ENCODE assay signal across 10 cellular contexts in genomic region chrX:39874202-39874816, GRCh38.
DNase-seq lines count a peak whose midpoint lies in the region; ATAC-seq and TF ChIP-seq lines count a peak whose summit lies in the region.
"Had no signal": no experiment of that assay in that cellular context is flagged by ENCODE, and none has a peak within 500 bp of the region (broad histone marks: within the 10 kb centered on the region; RNA-seq: fewer than 3 reads in every experiment).

No MANE protein-coding gene starts in this region.

- H3K27me3 Mint-ChIP-seq in CD8-positive, alpha-beta T cell (ENCODE audit: low read depth), result no peaks in the 10 kb centered on the region
- H3K27me3 Mint-ChIP-seq in activated T-helper 17 cell treated with anti-CD3 and anti-CD28 coated beads, Interleukin-2, amount 50 U/mL, for 72 hours, result no peaks in the 10 kb centered on the region

- in situ Hi-C loops in gastrocnemius medialis (cut with MboI; ENCODE audit: low sequenced_read_pairs in 4 of 4), result no loop called here

- peak; percentile 11 for ATAC-seq in CD8-positive, alpha-beta T cell
- ATAC-seq in GM19438 (IDR thresholded peaks at IDR 0.05; ENCODE audit: low read depth, unreplicated experiment) (peak; percentile 95), HG03175 (IDR thresholded peaks at IDR 0.05; ENCODE audit: unreplicated experiment) (peak; percentile 96), gastrocnemius medialis (no peak)
- ATAC-seq in activated T-helper 17 cell treated with anti-CD3 and anti-CD28 coated beads, Interleukin-2, amount 50 U/mL, for 72 hours (replicated peaks), result peak; percentile 86
- ATAC-seq: left lobe of liver had no signal

- no peaks in the 10 kb centered on the region for H3K36me3 ChIP-seq in CD8-positive, alpha-beta T cell (ENCODE audit: insufficient read depth, low read length)
- H3K36me3 ChIP-seq in gastrocnemius medialis (no peaks in the 10 kb centered on the region), right atrium auricular region (no peaks in the 10 kb centered on the region)
- H3K36me3 ChIP-seq: BLaER1 had no signal

- H3K27ac Mint-ChIP-seq in CD8-positive, alpha-beta T cell, result peak overlapping the region; percentile 52
- peak overlapping the region; percentile 99 for H3K27ac Mint-ChIP-seq in activated T-helper 17 cell treated with anti-CD3 and anti-CD28 coated beads, Interleukin-2, amount 50 U/mL, for 72 hours

- POLR2A ChIA-PET in CD8-positive, alpha-beta T cell (lab: Charles Lee), result no interaction called here

- no peak for TF ChIP-seq POLR2A in gastrocnemius medialis (IDR thresholded peaks at IDR 0.05)

- H3K9me3 Mint-ChIP-seq in CD8-positive, alpha-beta T cell, result no peaks in the 10 kb centered on the region
- H3K9me3 Mint-ChIP-seq in activated T-helper 17 cell treated with anti-CD3 and anti-CD28 coated beads, Interleukin-2, amount 50 U/mL, for 72 hours, result peaks cover 4% of the 10 kb centered on the region

- peaks cover 14% of the 10 kb centered on the region for H3K4me1 ChIP-seq in CD8-positive, alpha-beta T cell (ENCODE audit: insufficient read depth, low read length)
- H3K4me1 ChIP-seq in gastrocnemius medialis (no peaks in the 10 kb centered on the region), right atrium auricular region (no peaks in the 10 kb centered on the region)

- no peaks in the 10 kb centered on the region for H3K27me3 ChIP-seq in CD8-positive, alpha-beta T cell (ENCODE audit: insufficient read depth, low read length)
- H3K27me3 ChIP-seq in gastrocnemius medialis, result no peaks in the 10 kb centered on the region
- H3K27me3 ChIP-seq in right atrium auricular region, result no peaks in the 10 kb centered on the region
- H3K27me3 ChIP-seq: BLaER1 had no signal

- peaks cover 27% of the 10 kb centered on the region for H3K4me1 Mint-ChIP-seq in CD8-positive, alpha-beta T cell (ENCODE audit: low read depth)
- H3K4me1 Mint-ChIP-seq in activated T-helper 17 cell treated with anti-CD3 and anti-CD28 coated beads, Interleukin-2, amount 50 U/mL, for 72 hours, result peaks cover 15% of the 10 kb centered on the region

- no peak overlapping the region for H3K4me3 Mint-ChIP-seq in CD8-positive, alpha-beta T cell
- peak overlapping the region; percentile 83 for H3K4me3 Mint-ChIP-seq in activated T-helper 17 cell treated with anti-CD3 and anti-CD28 coated beads, Interleukin-2, amount 50 U/mL, for 72 hours

- H3K4me3 ChIP-seq in CD8-positive, alpha-beta T cell (ENCODE audit: low read depth, low read length), result no peak overlapping the region
- no peak overlapping the region for H3K4me3 ChIP-seq in gastrocnemius medialis
- no peak overlapping the region for H3K4me3 ChIP-seq in right atrium auricular region
- H3K4me3 ChIP-seq: BLaER1 had no signal

- CTCF ChIA-PET in CD8-positive, alpha-beta T cell (lab: Charles Lee), result interaction anchor here (0.7 kb wide), 1 partner anchor 10 kb away, joined by 3 read pairs; no protein-coding TSS in a partner anchor

- intact Hi-C loops in CD8-positive, alpha-beta T cell (cut with DNase I, micrococcal nuclease), result no loop called here
- intact Hi-C loops in gastrocnemius medialis (cut with DNase I; ENCODE audit: low total_unique reads), result no loop called here

- H3K9me3 ChIP-seq in CD8-positive, alpha-beta T cell (ENCODE audit: low read length), result no peaks in the 10 kb centered on the region
- no peaks in the 10 kb centered on the region for H3K9me3 ChIP-seq in gastrocnemius medialis
- H3K9me3 ChIP-seq in right atrium auricular region, result no peaks in the 10 kb centered on the region
- H3K9me3 ChIP-seq: BLaER1 had no signal

- no peak overlapping the region for H3K27ac ChIP-seq in CD8-positive, alpha-beta T cell (ENCODE audit: low read depth, low read length)
- H3K27ac ChIP-seq in gastrocnemius medialis (no peak overlapping the region), right atrium auricular region (no peak overlapping the region)
- H3K27ac ChIP-seq: BLaER1 had no signal

- TF ChIP-seq CTCF in CD8-positive, alpha-beta T cell (IDR thresholded peaks at IDR 0.05), result no peak
- no peak for TF ChIP-seq CTCF in gastrocnemius medialis (IDR thresholded peaks at IDR 0.05 in 4 of 5, conservative IDR thresholded peaks at IDR 0.05 in 1 of 5)
- TF ChIP-seq CTCF in right atrium auricular region (IDR thresholded peaks at IDR 0.05), result no peak

- peak in 2 of 7 experiments; percentile 13 to 34 for DNase-seq in CD8-positive, alpha-beta T cell
- DNase-seq in gastrocnemius medialis (no peak), NCI-H2107 treated with DMSO at 0.1 percent for 48 hours (lab: John Stamatoyannopoulos, UW; ENCODE audit: unreplicated experiment) (no peak), NCI-H128 (lab: John Stamatoyannopoulos, UW; ENCODE audit: unreplicated experiment) (no peak), right atrium auricular region (ENCODE audit: low spot score) (no peak)

- no peaks in the 10 kb centered on the region for H3K36me3 Mint-ChIP-seq in CD8-positive, alpha-beta T cell
- peaks cover 6% of the 10 kb centered on the region for H3K36me3 Mint-ChIP-seq in activated T-helper 17 cell treated with anti-CD3 and anti-CD28 coated beads, Interleukin-2, amount 50 U/mL, for 72 hours (ENCODE audit: low read depth)

Comparison
In these comparisons a context has a peak if more than half of its experiments do, and no peak if none do; other contexts are left out.
1. ATAC-seq: peak in CD8-positive, alpha-beta T cell (single experiment), GM19438 (single experiment), HG03175 (single experiment) and activated T-helper 17 cell treated with anti-CD3 and anti-CD28 coated beads, Interleukin-2, amount 50 U/mL, for 72 hours (single experiment); none in gastrocnemius medialis (0 of 2).